ENCODE assay signal across 19 cellular contexts in genomic region chr17:80424878-80425765, GRCh38. TPM values are rescaled to one million over a fixed set of nuclear protein-coding genes. Genes with fewer than 3 reads are reported as not detected.
DNase-seq lines count a peak whose midpoint lies in the region; ATAC-seq, FAIRE-seq and TF ChIP-seq lines count a peak whose summit lies in the region.
"Had no signal": no experiment of that assay in that cellular context is flagged by ENCODE, and none has a peak within 500 bp of the region (broad histone marks: within the 10 kb centered on the region; RNA-seq: fewer than 3 reads in every experiment).

No MANE protein-coding gene starts in this region.

- H3K27ac ChIP-seq in ascending aorta (no peak overlapping the region), WERI-Rb-1 (no peak overlapping the region)
- H3K27ac ChIP-seq: adrenal gland, Peyer's patch had no signal

- intact Hi-C loops in ascending aorta (cut with DNase I), result loop anchor here (10.0 kb wide), 1 partner anchor 440 kb away; no protein-coding TSS in a partner anchor

- peak overlapping the region in 5 of 8 donors; percentile 12 to 78 (median 41) for H3K4me3 Mint-ChIP-seq in naive B cell
- H3K4me3 Mint-ChIP-seq: activated B cell treated with CpG ODN at 0.5 μM for 24 hours; activated CD4-positive, alpha-beta memory T cell treated with anti-CD3 and anti-CD28 coated beads, Interleukin-2, amount 10 ng/mL, durations not matched to agents 7 days and 5 days; dendritic cell treated with granulocyte-macrophage colony-stimulating factor and Interleukin-4, amounts not matched to agents 40 ng/mL and 50 ng/mL, for 4 days; stimulated activated memory B cell treated with anti-CD40 and anti-IgM and Interleukin-4, amounts not matched to agents 10 μg/mL and 1 μg/mL and 100 μg/mL, for 72 hours had no signal

- H3K27me3 Mint-ChIP-seq in naive B cell, result no peaks in the 10 kb centered on the region
- H3K27me3 Mint-ChIP-seq: activated B cell treated with CpG ODN at 0.5 μM for 24 hours; naive thymus-derived CD8-positive, alpha-beta T cell; stimulated activated memory B cell treated with anti-CD40 and anti-IgM and Interleukin-4, amounts not matched to agents 10 μg/mL and 1 μg/mL and 100 μg/mL, for 72 hours had no signal

- TF ChIP-seq POLR2A in GM12891 (IDR thresholded peaks at IDR 0.05; ENCODE audit: low read depth, low read length), result no peak

- H3K4me3 ChIP-seq in BE2C (ENCODE audit: low read depth, low read length) (no peak overlapping the region), ascending aorta (no peak overlapping the region), WERI-Rb-1 (ENCODE audit: low read depth, low read length) (no peak overlapping the region)
- H3K4me3 ChIP-seq: adrenal gland, Peyer's patch had no signal

- in situ Hi-C loops in SK-MEL-5 (cut with HindIII; ENCODE audit: low pct_unique_long_range_greater_than_20kb, low sequenced_read_pairs), result loop anchor here (25.0 kb wide), 2 partner anchors 112 to 212 kb away; partner anchors contain the start of gene RPTOR

- H3K9me3 Mint-ChIP-seq in naive B cell, result no peaks in the 10 kb centered on the region
- H3K9me3 Mint-ChIP-seq: activated B cell treated with CpG ODN at 0.5 μM for 24 hours; activated CD4-positive, alpha-beta memory T cell treated with anti-CD3 and anti-CD28 coated beads, Interleukin-2, amount 10 ng/mL, durations not matched to agents 7 days and 5 days; dendritic cell treated with granulocyte-macrophage colony-stimulating factor and Interleukin-4, amounts not matched to agents 40 ng/mL and 50 ng/mL, for 4 days; naive thymus-derived CD8-positive, alpha-beta T cell; stimulated activated memory B cell treated with anti-CD40 and anti-IgM and Interleukin-4, amounts not matched to agents 10 μg/mL and 1 μg/mL and 100 μg/mL, for 72 hours had no signal

- peaks cover 20 to 35% (median 34%) of the 10 kb centered on the region in 3 donors for H3K4me1 Mint-ChIP-seq in naive B cell

- H3K36me3 ChIP-seq in BE2C, result no peaks in the 10 kb centered on the region
- peaks cover 0 to 28% of the 10 kb centered on the region in 2 donors for H3K36me3 ChIP-seq in ascending aorta
- H3K36me3 ChIP-seq in WERI-Rb-1, result no peaks in the 10 kb centered on the region; the same call in 1 of the 2 replicates
- H3K36me3 ChIP-seq: adrenal gland had no signal

- DNase-seq in BE2C (no peak), GM12891 (ENCODE audit: insufficient read length, low spot score) (peak; percentile 43), SK-MEL-5 (ENCODE audit: low read depth, low spot score) (peak; percentile 39), naive B cell (no peak), ascending aorta (ENCODE audit: low spot score in 2 of 2) (no peak), WERI-Rb-1 (no peak), NCI-H1048 (lab: John Stamatoyannopoulos, UW) (no peak), NCI-H748 treated with DMSO at 0.1 percent for 48 hours (lab: John Stamatoyannopoulos, UW) (no peak)
- DNase-seq: activated B cell treated with CpG ODN at 0.5 μM for 24 hours; activated CD4-positive, alpha-beta memory T cell treated with anti-CD3 and anti-CD28 coated beads, Interleukin-2, amount 10 ng/mL, durations not matched to agents 7 days and 5 days; adrenal gland; EL; naive thymus-derived CD8-positive, alpha-beta T cell; NCI-H187 treated with DMSO at 0.1 percent for 48 hours; NCI-H226 had no signal

- H3K4me1 ChIP-seq in BE2C (no peaks in the 10 kb centered on the region), ascending aorta (peaks cover 0 to 5% of the 10 kb centered on the region in 2 donors)

- no peaks in the 10 kb centered on the region for H3K36me3 Mint-ChIP-seq in naive B cell
- H3K36me3 Mint-ChIP-seq: naive thymus-derived CD8-positive, alpha-beta T cell; stimulated activated memory B cell treated with anti-CD40 and anti-IgM and Interleukin-4, amounts not matched to agents 10 μg/mL and 1 μg/mL and 100 μg/mL, for 72 hours had no signal

- peak; percentile 13; the same call in 1 of the 2 replicates for TF ChIP-seq CTCF in BE2C (IDR thresholded peaks at IDR 0.05; ENCODE audit: low read depth, low read length)
- no peak for TF ChIP-seq CTCF in ascending aorta (IDR thresholded peaks at IDR 0.05)
- no peak for TF ChIP-seq CTCF in WERI-Rb-1 (IDR thresholded peaks at IDR 0.05; ENCODE audit: low read depth, low read length)

- H3K9me3 ChIP-seq in BE2C (no peaks in the 10 kb centered on the region), ascending aorta (no peaks in the 10 kb centered on the region), WERI-Rb-1 (ENCODE audit: severe bottlenecking) (no peaks in the 10 kb centered on the region)
- H3K9me3 ChIP-seq: adrenal gland, Peyer's patch had no signal

- no peak for FAIRE-seq in GM12891 (lab: Jason Lieb, UNC)
- FAIRE-seq: endothelial cell of umbilical vein had no signal

- no peak for ATAC-seq in naive B cell (ENCODE audit: low read depth in 2 of 2)
- ATAC-seq: naive thymus-derived CD8-positive, alpha-beta T cell; stimulated activated memory B cell treated with anti-CD40 and anti-IgM and Interleukin-4, amounts not matched to agents 10 μg/mL and 1 μg/mL and 100 μg/mL, for 72 hours had no signal

- H3K27ac Mint-ChIP-seq in naive B cell, result peak overlapping the region in 4 of 6 donors; percentile 30 to 67 (median 48)
- H3K27ac Mint-ChIP-seq: activated B cell treated with CpG ODN at 0.5 μM for 24 hours; activated CD4-positive, alpha-beta memory T cell treated with anti-CD3 and anti-CD28 coated beads, Interleukin-2, amount 10 ng/mL, durations not matched to agents 7 days and 5 days; dendritic cell treated with granulocyte-macrophage colony-stimulating factor and Interleukin-4, amounts not matched to agents 40 ng/mL and 50 ng/mL, for 4 days had no signal

- H3K27me3 ChIP-seq in BE2C, result peaks cover 9% of the 10 kb centered on the region; the same call in 1 of the 2 replicates
- no peaks in the 10 kb centered on the region for H3K27me3 ChIP-seq in ascending aorta
- no peaks in the 10 kb centered on the region for H3K27me3 ChIP-seq in WERI-Rb-1 (ENCODE audit: insufficient read depth, low read depth, severe bottlenecking)
- H3K27me3 ChIP-seq: adrenal gland, Peyer's patch had no signal

TF ChIP-seq in GM12891, 5 proteins besides CTCF, POLR2A, EP300 and RAD21:
- TF ChIP-seq POU2F2 (IDR thresholded peaks at IDR 0.05; ENCODE audit: low read depth, low read length), result no peak

RNA-seq across cellular contexts. Expression of gene ENDOV, which starts 10.2 kb away (rescaled TPM):
- polyA plus RNA-seq in BE2C (2012; ENCODE audit: insufficient read depth, insufficient read length, low read depth), result 52.5 TPM
- 9.1 TPM for polyA plus RNA-seq in GM12891 (2012; ENCODE audit: low read depth, missing spikeins)
- total RNA-seq in SK-MEL-5 (2014; rRNA removed; shearing (Covaris generic)), result 13.9 and 15.0 TPM in 2 replicates
- polyA plus RNA-seq in SK-MEL-5 (2015; cell fraction: cytosol; rRNA removed), result 20.7 and 25.8 TPM in 2 replicates
- polyA plus RNA-seq in SK-MEL-5 (2015; cell fraction: nucleus; rRNA removed), result 57.7 and 79.1 TPM in 2 replicates
- 10 to 100 TPM; 16.4 to 35.2 (median 20.7) TPM for polyA plus RNA-seq in naive B cell (ENCODE audit: low read depth in 6 of 6)
- total RNA-seq in ascending aorta, result 18.0 TPM

RNA-seq across cellular contexts. Expression of gene NPTX1, which starts 51.3 kb away (rescaled TPM):
- 0.28 TPM for polyA plus RNA-seq in BE2C (2012; ENCODE audit: insufficient read depth, insufficient read length, low read depth)
- 0.05 TPM for polyA plus RNA-seq in GM12891 (2012; ENCODE audit: low read depth, missing spikeins)
- total RNA-seq in SK-MEL-5 (2014; rRNA removed; shearing (Covaris generic)), result 0.18 and 0.29 TPM in 2 replicates
- polyA plus RNA-seq in SK-MEL-5 (2015; cell fraction: cytosol; rRNA removed), result 2.2 and 2.7 TPM in 2 replicates
- polyA plus RNA-seq in SK-MEL-5 (2015; cell fraction: nucleus; rRNA removed), result 0.58 and 2.0 TPM in 2 replicates
- polyA plus RNA-seq in naive B cell (ENCODE audit: low read depth in 6 of 6), result not detected
- total RNA-seq in ascending aorta, result not detected
- total RNA-seq: endothelial cell of umbilical vein; naive thymus-derived CD8-positive, alpha-beta T cell had no signal
- polyA plus RNA-seq: naive thymus-derived CD8-positive, alpha-beta T cell had no signal

Comparison
In these comparisons a context has a peak if more than half of its experiments do, and no peak if none do; other contexts are left out.
1. DNase-seq: peak in GM12891 (single experiment) and SK-MEL-5 (single experiment); none in BE2C (single experiment), naive B cell (single experiment), ascending aorta (0 of 2), WERI-Rb-1 (single experiment), NCI-H1048 (single experiment) and NCI-H748 treated with DMSO at 0.1 percent for 48 hours (single experiment).